12 cellular contexts compared by ENCODE assay signal in the genomic region with DNA sequence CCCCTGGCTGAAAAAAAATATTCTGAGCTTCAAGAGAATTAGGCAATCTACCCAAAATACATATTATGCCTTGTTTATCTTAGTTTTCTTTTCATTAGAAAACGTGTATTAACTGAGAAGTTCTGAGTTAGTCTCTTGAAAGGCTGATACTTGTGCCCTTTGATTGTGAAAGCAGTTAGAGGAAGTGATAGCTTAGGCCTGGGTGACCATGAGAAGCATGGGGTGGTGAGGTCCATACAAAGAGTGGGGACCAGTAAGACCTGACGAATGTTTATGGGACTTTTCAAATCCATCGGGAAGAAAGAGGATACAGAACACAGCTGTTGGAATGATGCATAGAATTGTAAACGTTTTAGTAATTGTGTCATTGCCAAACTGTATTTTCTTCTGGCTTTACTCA.
DNase-seq lines count a peak whose midpoint lies in the region; ATAC-seq, FAIRE-seq and TF ChIP-seq lines count a peak whose summit lies in the region.
"Had no signal": no experiment of that assay in that cellular context is flagged by ENCODE, and none has a peak within 500 bp of the region (broad histone marks: within the 10 kb centered on the region; RNA-seq: fewer than 3 reads in every experiment).

No MANE protein-coding gene starts in this region.

- no peak overlapping the region for H3K27ac Mint-ChIP-seq in nephron progenitor cell
- H3K27ac Mint-ChIP-seq: CD8-positive, alpha-beta memory T cell had no signal

- peaks cover 8% of the 10 kb centered on the region for H3K27me3 Mint-ChIP-seq in nephron progenitor cell (ENCODE audit: low read depth, poor library complexity)

- H3K36me3 ChIP-seq in GM12878 (ENCODE audit: control insufficient read depth in 2 of 2, insufficient read depth in 2 of 2, low read length in 1 of 2): no peaks in the 10 kb centered on the region

- POLR2A ChIA-PET in GM12878 (lab: Charles Lee): no interaction called here

- intact Hi-C loops in GM12878 (cut with micrococcal nuclease; ENCODE audit: unreplicated experiment) (loop anchor here (5.0 kb wide), 2 partner anchors 141 to 256 kb away; no protein-coding TSS in a partner anchor), left colon (cut with DNase I, micrococcal nuclease) (no loop called here)

- no peaks in the 10 kb centered on the region for H3K36me3 Mint-ChIP-seq in nephron progenitor cell (ENCODE audit: low read depth)
- H3K36me3 Mint-ChIP-seq: CD8-positive, alpha-beta memory T cell had no signal

- H3K9me3 Mint-ChIP-seq in nephron progenitor cell: no peaks in the 10 kb centered on the region

- H3K9me3 ChIP-seq in GM12878 (replicated peaks; ENCODE audit: control insufficient read depth, insufficient read depth, low read length): no peaks in the 10 kb centered on the region; the same call in 2 of the 3 replicates

- in situ Hi-C loops in GM12878 (cut with MboI): no loop called here

- BruUV-seq in GM12878 (replicated peaks; lab: Mats Ljungman, UMichigan): no TSS peak

- H3K4me2 ChIP-seq in GM12878 (ENCODE audit: control insufficient read depth, insufficient read depth): peak overlapping the region; percentile 45; the same call in 1 of the 2 replicates

- no peaks in the 10 kb centered on the region for H3K79me2 ChIP-seq in GM12878 (ENCODE audit: control insufficient read depth, insufficient read depth, low read length)

- no peak overlapping the region for H3K4me3 Mint-ChIP-seq in nephron progenitor cell
- H3K4me3 Mint-ChIP-seq: CD8-positive, alpha-beta memory T cell had no signal

- TF ChIP-seq CTCF in GM12878 (IDR thresholded peaks at IDR 0.05 in 2 of 3, conservative IDR thresholded peaks at IDR 0.05 in 1 of 3; ENCODE audit: control insufficient read depth in 2 of 3, extremely low read depth in 1 of 3, insufficient read depth in 1 of 3, low read depth in 3 of 3, low read length in 3 of 3): no peak
- TF ChIP-seq CTCF in nephron progenitor cell (IDR thresholded peaks at IDR 0.05): no peak

- no peak overlapping the region for H3K27ac ChIP-seq in GM12878 (ENCODE audit: control insufficient read depth, insufficient read depth)

- peaks cover 5% of the 10 kb centered on the region for H3K4me1 Mint-ChIP-seq in nephron progenitor cell
- H3K4me1 Mint-ChIP-seq: CD8-positive, alpha-beta memory T cell had no signal

- SMC1A ChIA-PET in GM12878 (lab: Charles Lee; ENCODE audit: uncharacterized antibody, unreplicated experiment): interaction anchor here (1.3 to 1.4 kb wide), 2 partner anchors 13 to 43 kb away, joined by 3 to 4 read pairs; no protein-coding TSS in a partner anchor

- no peak overlapping the region for H3K4me3 ChIP-seq in GM12878

- ATAC-seq in GM18519 (IDR thresholded peaks at IDR 0.05; ENCODE audit: low FRiP score, unreplicated experiment): peak; percentile 47
- ATAC-seq in GM21515 (IDR thresholded peaks at IDR 0.05; ENCODE audit: unreplicated experiment): peak; percentile 63
- ATAC-seq in HG03135 (IDR thresholded peaks at IDR 0.05; ENCODE audit: unreplicated experiment): peak; percentile 78
- peak; percentile 94 for ATAC-seq in GM12878
- ATAC-seq in left colon: no peak
- ATAC-seq: left lobe of liver, right cardiac atrium had no signal

- no peak for TF ChIP-seq RAD21 in GM12878 (IDR thresholded peaks at IDR 0.05; ENCODE audit: insufficient read depth, low read depth, low read length)

- peaks cover 33% of the 10 kb centered on the region for H3K4me1 ChIP-seq in GM12878 (ENCODE audit: control insufficient read depth, insufficient read depth, low read length)

- TF ChIP-seq POLR2A in GM12878 (IDR thresholded peaks at IDR 0.05; ENCODE audit: low read depth, low read length): no peak

- RAD21 ChIA-PET in GM12878 (lab: Charles Lee; ENCODE audit: unreplicated experiment): interaction anchor here (1.1 to 1.4 kb wide), 2 partner anchors 11 to 259 kb away, joined by 3 to 4 read pairs; no protein-coding TSS in a partner anchor

- no peaks in the 10 kb centered on the region for H3K27me3 ChIP-seq in GM12878 (replicated peaks in 1 of 2; ENCODE audit: control insufficient read depth in 2 of 2, insufficient read depth in 2 of 2, low read length in 1 of 2)

- no peak for FAIRE-seq in GM12878 (lab: Jason Lieb, UNC)

- DNase-seq in GM12878 (ENCODE audit: low read depth, low spot score) (peak; percentile 33), epidermal melanocyte (ENCODE audit: insufficient read length, low spot score) (no peak), left colon (no peak), A172 (ENCODE audit: low spot score) (no peak), nephron progenitor cell (no peak)
- DNase-seq: anterior cingulate cortex; CD8-positive, alpha-beta memory T cell; right cardiac atrium had no signal

- TF ChIP-seq EP300 in GM12878 (IDR thresholded peaks at IDR 0.05; ENCODE audit: borderline replicate concordance in 1 of 2, control insufficient read depth in 1 of 2, low read depth in 2 of 2, low read length in 2 of 2): no peak

- 24% methylated on average over 4 of the region's 4 CpGs for WGBS in GM12878 (ENCODE audit: insufficient coverage, insufficient replicate concordance, low lambda C conversion rate, missing lambda C conversion rate)

- CTCF ChIA-PET in GM12878 (lab: Yijun Ruan, JAX): interaction anchor here (0.7 kb wide), 1 partner anchor 1058 kb away, joined by 3 read pairs; no protein-coding TSS in a partner anchor

- H2AFZ ChIP-seq in GM12878 (ENCODE audit: control insufficient read depth, low read depth, low read length): no peak overlapping the region

- H4K20me1 ChIP-seq in GM12878 (ENCODE audit: control insufficient read depth, insufficient read depth): no peaks in the 10 kb centered on the region

- no peak overlapping the region for H3K9ac ChIP-seq in GM12878 (ENCODE audit: control insufficient read depth, insufficient read depth, low read length)

TF ChIP-seq in GM12878, 131 proteins besides CTCF, POLR2A, EP300 and RAD21:
- no peak for TF ChIP-seq RBBP5 (conservative IDR thresholded peaks at IDR 0.05)
- 0 out of 2 replicates have a peak, but pooled peaks have one; percentile 17 for TF ChIP-seq RUNX3 (IDR thresholded peaks at IDR 0.05; ENCODE audit: low read length)
- no peak for TF ChIP-seq SUPT20H (IDR thresholded peaks at IDR 0.05; ENCODE audit: borderline replicate concordance, control insufficient read depth, low read depth, low read length)
- peak; percentile 95 for TF ChIP-seq PAX5 (IDR thresholded peaks at IDR 0.05; ENCODE audit: borderline replicate concordance, low read depth, low read length)
- no peak for TF ChIP-seq POU2F2 (IDR thresholded peaks at IDR 0.05; ENCODE audit: borderline replicate concordance, low read depth, low read length)
- TF ChIP-seq IRF4 (IDR thresholded peaks at IDR 0.05; ENCODE audit: low read depth, low read length): peak; percentile 64; the same call in 1 of the 2 replicates
- TF ChIP-seq HDGF (IDR thresholded peaks at IDR 0.05): no peak
- no peak for TF ChIP-seq PRDM15 (CRISPR knock-in tag; IDR thresholded peaks at IDR 0.05)
- peak; percentile 92 for TF ChIP-seq SPI1 (IDR thresholded peaks at IDR 0.05; ENCODE audit: borderline replicate concordance, insufficient read depth, low read depth, low read length)
- TF ChIP-seq, protein P1, sequence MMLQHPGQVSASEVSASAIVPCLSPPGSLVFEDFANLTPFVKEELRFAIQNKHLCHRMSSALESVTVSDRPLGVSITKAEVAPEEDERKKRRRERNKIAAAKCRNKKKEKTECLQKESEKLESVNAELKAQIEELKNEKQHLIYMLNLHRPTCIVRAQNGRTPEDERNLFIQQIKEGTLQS (IDR thresholded peaks at IDR 0.05; ENCODE audit: borderline replicate concordance, extremely low read depth, low read depth, low read length): no peak
- no peak for TF ChIP-seq CHD1 (IDR thresholded peaks at IDR 0.05; ENCODE audit: low read depth, low read length)
- no peak for TF ChIP-seq SMAD5 (IDR thresholded peaks at IDR 0.05; ENCODE audit: low read depth)
